Comparison of ENCODE assay signal across 11 cellular contexts in genomic region chr10:112732277-112732891, GRCh38.
A peak's percentile ranks its signal among the peaks of the same experiment; 100 is the strongest.
DNase-seq lines count a peak whose midpoint lies in the region; ATAC-seq and TF ChIP-seq lines count a peak whose summit lies in the region.
"Had no signal": no experiment of that assay in that cellular context is flagged by ENCODE, and none has a peak within 500 bp of the region (broad histone marks: within the 10 kb centered on the region; RNA-seq: fewer than 3 reads in every experiment).

No MANE protein-coding gene starts in this region.

- H3K27me3 ChIP-seq in DND-41 (ENCODE audit: insufficient read depth, low read length, poor library complexity): no peaks in the 10 kb centered on the region
- no peaks in the 10 kb centered on the region for H3K27me3 ChIP-seq in adipocyte (replicated peaks; ENCODE audit: control insufficient read depth, insufficient read depth, low read length)
- no peaks in the 10 kb centered on the region for H3K27me3 ChIP-seq in thyroid gland
- no peaks in the 10 kb centered on the region for H3K27me3 ChIP-seq in naive thymus-derived CD4-positive, alpha-beta T cell (ENCODE audit: control insufficient read depth in 2 of 2, insufficient read depth in 2 of 2, low read length in 2 of 2)
- H3K27me3 ChIP-seq: cardiac muscle cell had no signal

- no peak overlapping the region for H3K4me2 ChIP-seq in DND-41 (ENCODE audit: insufficient read depth, low read length)

- no peak for TF ChIP-seq CTCF in DND-41 (IDR thresholded peaks at IDR 0.05; ENCODE audit: borderline replicate concordance, extremely low read depth, low read length, poor library complexity, severe bottlenecking)
- no peak for TF ChIP-seq CTCF in thyroid gland (IDR thresholded peaks at IDR 0.05)

- H3K36me3 Mint-ChIP-seq in memory B cell: peaks cover 11% of the 10 kb centered on the region
- H3K36me3 Mint-ChIP-seq in naive thymus-derived CD4-positive, alpha-beta T cell: peaks cover 0 to 22% (median 10%) of the 10 kb centered on the region in 5 donors

- H3K4me3 ChIP-seq in DND-41 (ENCODE audit: low read depth in 1 of 2, low read length in 2 of 2) (no peak overlapping the region), adipocyte (ENCODE audit: low read length) (no peak overlapping the region), thyroid gland (replicated peaks in 1 of 3) (no peak overlapping the region)
- H3K4me3 ChIP-seq in naive thymus-derived CD4-positive, alpha-beta T cell (ENCODE audit: low read length): no peak overlapping the region
- H3K4me3 ChIP-seq: cardiac muscle cell had no signal

- CTCF ChIA-PET in naive thymus-derived CD4-positive, alpha-beta T cell (lab: Charles Lee): no interaction called here

- no peak overlapping the region for H2AFZ ChIP-seq in DND-41 (ENCODE audit: low read depth, low read length)

- H3K9ac ChIP-seq in DND-41 (ENCODE audit: low read depth, low read length): no peak overlapping the region
- H3K9ac ChIP-seq in adipocyte (ENCODE audit: low read length): no peak overlapping the region

- intact Hi-C loops in thyroid gland (cut with DNase I): no loop called here
- intact Hi-C loops in naive thymus-derived CD4-positive, alpha-beta T cell (cut with micrococcal nuclease): no loop called here

- H3K79me2 ChIP-seq in DND-41 (ENCODE audit: insufficient read depth, low read length): no peaks in the 10 kb centered on the region

- H3K27ac ChIP-seq in DND-41 (ENCODE audit: low read length): no peak overlapping the region
- no peak overlapping the region for H3K27ac ChIP-seq in thyroid gland
- no peak overlapping the region for H3K27ac ChIP-seq in naive thymus-derived CD4-positive, alpha-beta T cell (ENCODE audit: low read depth, low read length)
- H3K27ac ChIP-seq: cardiac muscle cell had no signal

- POLR2A ChIA-PET in naive thymus-derived CD4-positive, alpha-beta T cell (lab: Charles Lee): interaction anchor here (0.9 kb wide), 1 partner anchor 234 kb away, joined by 5 read pairs; no protein-coding TSS in a partner anchor

- DNase-seq in DND-41 (no peak), adipocyte (ENCODE audit: low read depth) (peak; percentile 52), memory B cell (ENCODE audit: low spot score in 2 of 2) (no peak), thyroid gland (no peak), iPS-NIHi11 (ENCODE audit: low spot score) (no peak), NCI-H146 treated with DMSO at 0.1 percent for 48 hours (lab: John Stamatoyannopoulos, UW; ENCODE audit: unreplicated experiment) (no peak)
- no peak for DNase-seq in naive thymus-derived CD4-positive, alpha-beta T cell
- DNase-seq: activated CD4-positive, alpha-beta T cell treated with anti-CD3 and anti-CD28 coated beads, Interleukin-2, amount 50 U/mL, for 4 hours had no signal

- H3K36me3 ChIP-seq in DND-41 (ENCODE audit: insufficient read depth, low read length) (no peaks in the 10 kb centered on the region), adipocyte (ENCODE audit: control insufficient read depth, insufficient read depth, low read length, severe bottlenecking) (no peaks in the 10 kb centered on the region), thyroid gland (no peaks in the 10 kb centered on the region)
- H3K36me3 ChIP-seq in naive thymus-derived CD4-positive, alpha-beta T cell (ENCODE audit: control insufficient read depth in 2 of 3, insufficient read depth in 3 of 3, low read length in 3 of 3): no peaks in the 10 kb centered on the region
- H3K36me3 ChIP-seq: cardiac muscle cell had no signal

- no peak overlapping the region for H3K4me3 Mint-ChIP-seq in memory B cell
- no peak overlapping the region for H3K4me3 Mint-ChIP-seq in naive thymus-derived CD4-positive, alpha-beta T cell

- H3K4me1 Mint-ChIP-seq in memory B cell: peaks cover 7% of the 10 kb centered on the region
- H3K4me1 Mint-ChIP-seq in naive thymus-derived CD4-positive, alpha-beta T cell: peaks cover 0 to 3% (median 0%) of the 10 kb centered on the region in 7 donors

- no peaks in the 10 kb centered on the region for H3K27me3 Mint-ChIP-seq in memory B cell
- H3K27me3 Mint-ChIP-seq in naive thymus-derived CD4-positive, alpha-beta T cell: no peaks in the 10 kb centered on the region

- TF ChIP-seq POLR2A in thyroid gland (IDR thresholded peaks at IDR 0.05): no peak

- 62 to 70% methylated on average over 3 of the region's 3 CpGs for WGBS in thyroid gland, 2 donors

- H3K4me1 ChIP-seq in DND-41 (ENCODE audit: insufficient read depth, low read length) (0 out of 2 replicates have a peak, but pooled peaks cover 5% of the 10 kb centered on the region), adipocyte (ENCODE audit: control insufficient read depth, insufficient read depth, low read length) (peaks cover 15% of the 10 kb centered on the region), thyroid gland (peaks cover 6 to 11% of the 10 kb centered on the region in 2 donors)
- no peaks in the 10 kb centered on the region for H3K4me1 ChIP-seq in naive thymus-derived CD4-positive, alpha-beta T cell (ENCODE audit: control insufficient read depth in 2 of 2, insufficient read depth in 2 of 2, low read length in 2 of 2)

- H4K20me1 ChIP-seq in DND-41 (ENCODE audit: insufficient read depth, low read length): no peaks in the 10 kb centered on the region

- H3K27ac Mint-ChIP-seq in memory B cell: peak overlapping the region; percentile 39
- peak overlapping the region in 1 of 9 donors; percentile 62 for H3K27ac Mint-ChIP-seq in naive thymus-derived CD4-positive, alpha-beta T cell

- H3K9me3 Mint-ChIP-seq in memory B cell: no peaks in the 10 kb centered on the region
- H3K9me3 Mint-ChIP-seq in naive thymus-derived CD4-positive, alpha-beta T cell: peaks cover 0 to 1% (median 0%) of the 10 kb centered on the region in 11 donors

- peak; percentile 31; the same call in 2 of the 3 replicates for ATAC-seq in DND-41 (ENCODE audit: insufficient read depth, low read depth)
- peak; percentile 65 for ATAC-seq in HG03342 (IDR thresholded peaks at IDR 0.05; ENCODE audit: unreplicated experiment)
- ATAC-seq in memory B cell (ENCODE audit: low read depth): no peak
- no peak for ATAC-seq in naive thymus-derived CD4-positive, alpha-beta T cell
- ATAC-seq: left lobe of liver had no signal

- H3K9me3 ChIP-seq in DND-41 (ENCODE audit: insufficient read depth, low read length, severe bottlenecking) (no peaks in the 10 kb centered on the region), adipocyte (ENCODE audit: control insufficient read depth, low read length) (no peaks in the 10 kb centered on the region), thyroid gland (no peaks in the 10 kb centered on the region)
- H3K9me3 ChIP-seq in naive thymus-derived CD4-positive, alpha-beta T cell (ENCODE audit: control insufficient read depth in 2 of 3, low read length in 3 of 3): no peaks in the 10 kb centered on the region

Comparison
In these comparisons a context has a peak if more than half of its experiments do, and no peak if none do; other contexts are left out.
1. ATAC-seq: peak in DND-41 (single experiment) and HG03342 (single experiment); none in memory B cell (single experiment) and naive thymus-derived CD4-positive, alpha-beta T cell (single experiment).